In the genomic region with DNA sequence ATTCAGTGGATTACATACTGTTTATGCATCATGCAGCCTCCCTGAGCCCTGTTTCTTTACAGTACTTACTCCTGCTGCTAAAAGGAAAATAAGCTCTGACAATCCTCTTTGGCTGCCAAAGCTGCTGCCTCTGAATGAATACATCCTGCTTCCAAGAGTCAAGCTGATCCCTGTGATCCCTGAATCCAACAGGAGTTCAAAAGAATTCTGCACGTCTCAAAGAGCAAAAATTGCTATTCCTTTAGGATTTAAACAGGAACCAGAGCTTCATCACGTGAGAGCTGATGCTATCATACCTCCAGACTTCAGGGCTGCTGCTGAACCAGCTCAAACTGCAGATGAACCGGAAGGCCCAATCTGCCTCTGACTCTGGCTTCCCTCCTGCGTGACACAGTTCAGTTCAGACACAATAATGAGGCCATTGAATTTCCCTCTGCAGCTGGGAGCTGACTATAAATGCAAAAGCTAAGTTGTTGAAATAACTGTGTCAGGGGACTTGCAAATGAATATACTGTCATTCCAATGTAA, we compare ENCODE assay signal across 11 cellular contexts.
DNase-seq lines count a peak whose midpoint lies in the region; ATAC-seq, FAIRE-seq and TF ChIP-seq lines count a peak whose summit lies in the region.
"Had no signal": no experiment of that assay in that cellular context is flagged by ENCODE, and none has a peak within 500 bp of the region (broad histone marks: within the 10 kb centered on the region; RNA-seq: fewer than 3 reads in every experiment).

No MANE protein-coding gene starts in this region.

- H3K9me2 ChIP-seq in SK-N-SH: no peaks in the 10 kb centered on the region

- H3K36me3 ChIP-seq in SK-N-SH (replicated peaks in 1 of 2; ENCODE audit: control insufficient read depth in 1 of 2, insufficient read depth in 2 of 2, low read length in 1 of 2) (no peaks in the 10 kb centered on the region), kidney (ENCODE audit: control insufficient read depth in 1 of 2, insufficient read depth in 2 of 2, low read length in 2 of 2) (no peaks in the 10 kb centered on the region)
- H3K36me3 ChIP-seq: uterus had no signal

- TF ChIP-seq CTCF in SK-N-SH (IDR thresholded peaks at IDR 0.05) (no peak), kidney (IDR thresholded peaks at IDR 0.05; ENCODE audit: borderline replicate concordance, extremely low read depth, insufficient read depth) (no peak)

- H3K9me3 ChIP-seq in SK-N-SH (no peaks in the 10 kb centered on the region; the same call in none of the 2 replicates), right cardiac atrium (ENCODE audit: control insufficient read depth, low read length) (no peaks in the 10 kb centered on the region), kidney (ENCODE audit: control insufficient read depth in 1 of 2, low read length in 2 of 2) (no peaks in the 10 kb centered on the region)
- H3K9me3 ChIP-seq: uterus had no signal

- peak; percentile 89 to 90 for ATAC-seq in right cardiac atrium
- ATAC-seq in stimulated activated naive CD8-positive, alpha-beta T cell treated with anti-CD3 and anti-CD28 coated beads, Interleukin-15, Interleukin-2, amounts not matched to agents 100 U/mL and 50 U/mL, for 24 hours: no peak
- ATAC-seq: activated CD8-positive, alpha-beta T cell treated with anti-CD3 and anti-CD28 coated beads for 36 hours had no signal

- CTCF ChIA-PET in SK-N-SH (lab: Yijun Ruan, JAX): interaction anchor here (0.6 to 1.6 kb wide), 5 partner anchors 290 to 1704 kb away, joined by 3 to 6 read pairs (median 3); no protein-coding TSS in a partner anchor

- H2AFZ ChIP-seq in SK-N-SH (ENCODE audit: low read depth): no peak overlapping the region

- H3K79me2 ChIP-seq in SK-N-SH (ENCODE audit: insufficient read depth): no peaks in the 10 kb centered on the region

- H3K9ac ChIP-seq in SK-N-SH: no peak overlapping the region
- no peak overlapping the region for H3K9ac ChIP-seq in kidney (ENCODE audit: low read length in 2 of 2)

- POLR2A ChIA-PET in SK-N-SH (lab: Yijun Ruan, JAX): interaction anchor here (0.6 kb wide), 1 partner anchor 154 kb away, joined by 3 read pairs; no protein-coding TSS in a partner anchor

- H3K27ac ChIP-seq in SK-N-SH (ENCODE audit: low read depth in 2 of 2, low read length in 1 of 2) (peak overlapping the region in 1 of 2 experiments; percentile 100; a peak in 2 of 4 replicates), right cardiac atrium (ENCODE audit: low read length) (peak overlapping the region; percentile 16), kidney (ENCODE audit: low read depth in 2 of 2, low read length in 2 of 2) (no peak overlapping the region)
- H3K27ac ChIP-seq: uterus had no signal

- DNase-seq in NCI-H146 treated with DMSO at 0.1 percent for 48 hours (lab: John Stamatoyannopoulos, UW; ENCODE audit: unreplicated experiment): peak; percentile 45
- peak; percentile 68 for DNase-seq in SK-N-SH
- peak; percentile 24 to 47 (median 25) for DNase-seq in right cardiac atrium
- peak; percentile 78 for DNase-seq in retina
- DNase-seq in stimulated activated naive CD8-positive, alpha-beta T cell treated with anti-CD3 and anti-CD28 coated beads, Interleukin-15, Interleukin-2, amounts not matched to agents 100 U/mL and 50 U/mL, for 24 hours: no peak
- no peak for DNase-seq in kidney
- DNase-seq in DMS79 treated with DMSO at 0.1 percent for 48 hours (lab: John Stamatoyannopoulos, UW): no peak
- DNase-seq: activated CD8-positive, alpha-beta T cell treated with anti-CD3 and anti-CD28 coated beads for 36 hours; uterus had no signal

- H3F3A ChIP-seq in SK-N-SH (replicated peaks; ENCODE audit: insufficient read depth): no peaks in the 10 kb centered on the region

- no peak overlapping the region for H3K4me2 ChIP-seq in SK-N-SH

- TF ChIP-seq EP300 in SK-N-SH (IDR thresholded peaks at IDR 0.05; ENCODE audit: borderline replicate concordance in 1 of 2, low read depth in 1 of 2, low read length in 1 of 2): peak in 1 of 2 experiments; percentile 89; a peak in 2 of 4 replicates

- intact Hi-C loops in right cardiac atrium (cut with DNase I): no loop called here
- intact Hi-C loops in kidney (cut with DNase I): no loop called here

- TF ChIP-seq RAD21 in SK-N-SH (IDR thresholded peaks at IDR 0.05; ENCODE audit: low read length): peak; percentile 48

- no peak for FAIRE-seq in kidney (lab: Jason Lieb, UNC)
- FAIRE-seq: keratinocyte, RCC 7860 had no signal

- H3K4me1 ChIP-seq in SK-N-SH (ENCODE audit: control insufficient read depth in 1 of 2, insufficient read depth in 2 of 2, low read depth in 1 of 2, low read length in 1 of 2): peaks cover 0 to 26% of the 10 kb centered on the region in 2 experiments; a peak in 2 of 4 replicates
- H3K4me1 ChIP-seq in right cardiac atrium (ENCODE audit: control insufficient read depth, insufficient read depth, low read length): no peaks in the 10 kb centered on the region
- no peaks in the 10 kb centered on the region for H3K4me1 ChIP-seq in kidney (ENCODE audit: control insufficient read depth in 1 of 2, insufficient read depth in 1 of 2, low read depth in 1 of 2, low read length in 2 of 2)
- H3K4me1 ChIP-seq: uterus had no signal

- H4K20me1 ChIP-seq in SK-N-SH (ENCODE audit: insufficient read depth): no peaks in the 10 kb centered on the region

- WGBS in SK-N-SH (ENCODE audit: low lambda C conversion rate): 7% methylated on average over 4 of the region's 4 CpGs
- 20% methylated on average over 4 of the region's 4 CpGs for WGBS in right cardiac atrium

- H3K4me3 ChIP-seq in SK-N-SH (ENCODE audit: low read depth in 2 of 2, low read length in 1 of 2): peak overlapping the region in 1 of 2 experiments; percentile 9; a peak in 1 of 4 replicates
- no peak overlapping the region for H3K4me3 ChIP-seq in right cardiac atrium (ENCODE audit: low read length)
- no peak overlapping the region for H3K4me3 ChIP-seq in kidney (ENCODE audit: low read length in 2 of 2)
- H3K4me3 ChIP-seq: uterus had no signal

- H3K27me3 ChIP-seq in SK-N-SH (ENCODE audit: insufficient read depth): no peaks in the 10 kb centered on the region
- no peaks in the 10 kb centered on the region for H3K27me3 ChIP-seq in right cardiac atrium (ENCODE audit: control insufficient read depth, insufficient read depth)
- H3K27me3 ChIP-seq: uterus had no signal

TF ChIP-seq in SK-N-SH, 30 proteins besides CTCF, POLR2A, EP300 and RAD21 (continues in another document):
- TF ChIP-seq TAF1 (IDR thresholded peaks at IDR 0.05; ENCODE audit: borderline replicate concordance, low read depth, low read length) (no peak), FOSL2 (IDR thresholded peaks at IDR 0.05; ENCODE audit: borderline replicate concordance, low read depth) (no peak), TCF12 (IDR thresholded peaks at IDR 0.05) (no peak), RXRA (IDR thresholded peaks at IDR 0.05; ENCODE audit: borderline replicate concordance, low read depth) (no peak), NRF1 (IDR thresholded peaks at IDR 0.05; ENCODE audit: low read depth, low read length) (no peak), SMC3 (IDR thresholded peaks at IDR 0.05; ENCODE audit: low read depth, low read length) (peak; percentile 11; the same call in 1 of the 2 replicates), NFIC (IDR thresholded peaks at IDR 0.05; ENCODE audit: borderline replicate concordance) (no peak), YY1 (IDR thresholded peaks at IDR 0.05; ENCODE audit: low read depth) (no peak), FOXJ3 (CRISPR knock-in tag; IDR thresholded peaks at IDR 0.05) (peak; percentile 93), EZH2phosphoT487 (IDR thresholded peaks at IDR 0.05; ENCODE audit: borderline replicate concordance, low read depth) (no peak), CHD2 (IDR thresholded peaks at IDR 0.05; ENCODE audit: low read length, partially characterized antibody) (peak; percentile 81), FOXM1 (IDR thresholded peaks at IDR 0.05; ENCODE audit: low read depth) (no peak)
- TF ChIP-seq, protein P1, sequence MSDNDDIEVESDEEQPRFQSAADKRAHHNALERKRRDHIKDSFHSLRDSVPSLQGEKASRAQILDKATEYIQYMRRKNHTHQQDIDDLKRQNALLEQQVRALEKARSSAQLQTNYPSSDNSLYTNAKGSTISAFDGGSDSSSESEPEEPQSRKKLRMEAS (IDR thresholded peaks at IDR 0.05; ENCODE audit: low read depth): no peak
- TF ChIP-seq, protein P2, sequence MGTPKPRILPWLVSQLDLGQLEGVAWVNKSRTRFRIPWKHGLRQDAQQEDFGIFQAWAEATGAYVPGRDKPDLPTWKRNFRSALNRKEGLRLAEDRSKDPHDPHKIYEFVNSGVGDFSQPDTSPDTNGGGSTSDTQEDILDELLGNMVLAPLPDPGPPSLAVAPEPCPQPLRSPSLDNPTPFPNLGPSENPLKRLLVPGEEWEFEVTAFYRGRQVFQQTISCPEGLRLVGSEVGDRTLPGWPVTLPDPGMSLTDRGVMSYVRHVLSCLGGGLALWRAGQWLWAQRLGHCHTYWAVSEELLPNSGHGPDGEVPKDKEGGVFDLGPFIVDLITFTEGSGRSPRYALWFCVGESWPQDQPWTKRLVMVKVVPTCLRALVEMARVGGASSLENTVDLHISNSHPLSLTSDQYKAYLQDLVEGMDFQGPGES (IDR thresholded peaks at IDR 0.05; ENCODE audit: low read depth, low read length): no peak
- TF ChIP-seq, protein P3, sequence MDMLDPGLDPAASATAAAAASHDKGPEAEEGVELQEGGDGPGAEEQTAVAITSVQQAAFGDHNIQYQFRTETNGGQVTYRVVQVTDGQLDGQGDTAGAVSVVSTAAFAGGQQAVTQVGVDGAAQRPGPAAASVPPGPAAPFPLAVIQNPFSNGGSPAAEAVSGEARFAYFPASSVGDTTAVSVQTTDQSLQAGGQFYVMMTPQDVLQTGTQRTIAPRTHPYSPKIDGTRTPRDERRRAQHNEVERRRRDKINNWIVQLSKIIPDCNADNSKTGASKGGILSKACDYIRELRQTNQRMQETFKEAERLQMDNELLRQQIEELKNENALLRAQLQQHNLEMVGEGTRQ (IDR thresholded peaks at IDR 0.05; ENCODE audit: borderline replicate concordance, low read depth, low read length): peak; percentile 53; the same call in 1 of the 2 replicates
- TF ChIP-seq, protein P4, sequence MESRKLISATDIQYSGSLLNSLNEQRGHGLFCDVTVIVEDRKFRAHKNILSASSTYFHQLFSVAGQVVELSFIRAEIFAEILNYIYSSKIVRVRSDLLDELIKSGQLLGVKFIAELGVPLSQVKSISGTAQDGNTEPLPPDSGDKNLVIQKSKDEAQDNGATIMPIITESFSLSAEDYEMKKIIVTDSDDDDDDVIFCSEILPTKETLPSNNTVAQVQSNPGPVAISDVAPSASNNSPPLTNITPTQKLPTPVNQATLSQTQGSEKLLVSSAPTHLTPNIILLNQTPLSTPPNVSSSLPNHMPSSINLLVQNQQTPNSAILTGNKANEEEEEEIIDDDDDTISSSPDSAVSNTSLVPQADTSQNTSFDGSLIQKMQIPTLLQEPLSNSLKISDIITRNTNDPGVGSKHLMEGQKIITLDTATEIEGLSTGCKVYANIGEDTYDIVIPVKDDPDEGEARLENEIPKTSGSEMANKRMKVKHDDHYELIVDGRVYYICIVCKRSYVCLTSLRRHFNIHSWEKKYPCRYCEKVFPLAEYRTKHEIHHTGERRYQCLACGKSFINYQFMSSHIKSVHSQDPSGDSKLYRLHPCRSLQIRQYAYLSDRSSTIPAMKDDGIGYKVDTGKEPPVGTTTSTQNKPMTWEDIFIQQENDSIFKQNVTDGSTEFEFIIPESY (IDR thresholded peaks at IDR 0.05; ENCODE audit: borderline replicate concordance, low read depth): no peak

Comparison
In these comparisons a context has a peak if more than half of its experiments do, and no peak if none do; other contexts are left out.
1. DNase-seq: peak in NCI-H146 treated with DMSO at 0.1 percent for 48 hours (single experiment), SK-N-SH (single experiment), right cardiac atrium (3 of 3) and retina (single experiment); none in stimulated activated naive CD8-positive, alpha-beta T cell treated with anti-CD3 and anti-CD28 coated beads, Interleukin-15, Interleukin-2, amounts not matched to agents 100 U/mL and 50 U/mL, for 24 hours (single experiment), kidney (single experiment) and DMS79 treated with DMSO at 0.1 percent for 48 hours (single experiment).